ENCODE assay signal across 34 cellular contexts in the genomic region with DNA sequence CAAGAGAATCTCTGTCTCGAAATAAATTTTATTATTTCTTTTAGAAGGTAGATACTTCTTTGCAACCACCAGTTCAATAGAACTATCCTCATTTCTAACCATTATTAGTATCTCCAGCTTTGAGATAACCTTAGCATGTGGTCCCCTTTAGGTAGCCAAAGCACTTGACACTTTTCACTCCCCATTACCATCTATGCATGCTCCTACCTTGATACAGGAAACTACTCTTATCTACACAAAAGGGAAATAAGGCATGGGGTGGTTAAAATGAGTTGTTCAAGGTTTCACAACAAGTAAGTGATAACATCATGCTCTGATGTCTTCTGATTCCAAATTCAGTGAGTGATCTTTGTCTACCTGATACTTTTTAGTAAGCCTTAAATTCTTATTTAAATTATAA.
"Had no signal": no experiment of that assay in that cellular context is flagged by ENCODE, and none has a peak within 500 bp of the region (broad histone marks: within the 10 kb centered on the region; RNA-seq: fewer than 3 reads in every experiment).

No MANE protein-coding gene starts in this region.

- H3K4me3 ChIP-seq: MG63 had no signal

- H3K36me3 ChIP-seq: MG63 had no signal

- H3K27me3 ChIP-seq: MG63 had no signal

- DNase-seq: Karpas-422, Kasumi-1, MG63, MM.1S, MV-4-11, NCI-H1048, NCI-H1092, NCI-H1092 treated with DMSO at 0.1 percent for 48 hours, NCI-H1105, NCI-H1105 treated with DMSO at 0.1 percent for 48 hours, NCI-H1417, NCI-H1417 treated with DMSO at 0.1 percent for 48 hours, NCI-H1436, NCI-H1436 treated with DMSO at 0.1 percent for 48 hours, NCI-H146, NCI-H1694, NCI-H1694 treated with DMSO at 0.1 percent for 48 hours, NCI-H187, NCI-H187 treated with DMSO at 0.1 percent for 48 hours, NCI-H1930, NCI-H2029, NCI-H2029 treated with DMSO at 0.1 percent for 48 hours, NCI-H2081, NCI-H2081 treated with DMSO at 0.1 percent for 48 hours, NCI-H2107, NCI-H2171, NCI-H2171 treated with DMSO at 0.1 percent for 48 hours, NCI-H2227 treated with DMSO at 0.1 percent for 48 hours, NCI-H226, NCI-H345, NCI-H446, NCI-H446 treated with DMSO at 0.1 percent for 48 hours, NCI-H510A, NCI-H510A treated with DMSO at 0.1 percent for 48 hours had no signal
